1 cellular context compared by ENCODE assay signal in the genomic region with DNA sequence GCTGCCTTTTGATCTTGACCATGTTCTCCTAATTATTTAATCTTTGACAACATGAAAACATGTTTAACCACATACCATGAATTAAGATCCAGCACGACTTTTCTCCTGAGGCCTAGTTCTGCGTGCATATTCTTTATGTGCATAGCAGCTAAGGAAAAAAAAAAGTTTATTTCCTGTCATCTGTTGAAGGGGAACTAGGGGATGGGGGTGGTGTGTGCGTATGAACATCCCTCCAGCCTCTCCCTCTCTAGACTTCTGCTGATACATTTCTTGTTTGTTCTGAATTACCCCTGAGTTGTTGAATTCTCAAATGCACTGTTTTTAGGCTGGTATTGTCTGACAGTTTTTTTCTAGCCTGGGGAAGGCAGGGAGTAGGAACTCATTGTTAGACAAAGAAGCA.
TF ChIP-seq lines count a peak whose summit lies in the region.

No MANE protein-coding gene starts in this region.

TF ChIP-seq in WTC11, 78 proteins besides CTCF, POLR2A, EP300 and RAD21 (continued from another document):
- TF ChIP-seq, protein P1, sequence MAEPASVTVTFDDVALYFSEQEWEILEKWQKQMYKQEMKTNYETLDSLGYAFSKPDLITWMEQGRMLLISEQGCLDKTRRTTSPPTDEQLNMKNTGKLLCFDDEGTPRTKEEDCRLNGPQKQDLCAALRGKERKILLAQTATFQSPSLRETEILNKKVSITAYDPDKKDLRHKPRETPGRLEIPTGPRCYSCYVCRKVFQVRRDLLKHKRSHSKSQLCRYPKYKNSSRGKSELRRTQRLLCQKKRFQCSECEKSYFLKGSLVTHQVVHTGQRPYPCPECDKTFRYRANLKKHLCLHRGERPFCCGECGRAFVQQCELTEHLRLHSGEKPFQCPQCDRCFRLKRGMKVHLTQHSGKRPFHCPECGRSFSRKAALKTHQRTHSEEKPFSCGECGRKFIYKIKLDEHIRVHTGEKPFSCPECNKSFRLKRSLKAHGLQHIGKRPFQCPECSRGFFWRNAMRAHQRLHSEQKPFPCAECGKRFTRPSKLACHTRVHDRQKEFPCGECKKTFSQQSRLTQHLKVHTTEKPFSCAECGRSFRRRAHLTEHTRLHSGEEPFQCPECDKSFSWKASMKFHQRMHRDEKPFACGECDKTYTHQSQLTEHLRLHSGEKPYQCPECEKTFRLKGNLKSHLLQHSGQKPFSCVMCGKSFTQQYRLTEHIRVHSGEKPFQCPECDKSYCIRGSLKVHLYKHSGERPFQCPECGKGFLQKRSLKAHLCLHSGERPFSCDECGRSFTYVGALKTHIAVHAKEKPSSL (CRISPR knock-in tag; conservative IDR thresholded peaks at IDR 0.05): no peak
- TF ChIP-seq ZNF263 (CRISPR knock-in tag; IDR thresholded peaks at IDR 0.05; ENCODE audit: low read depth) (no peak), ZNF423 (CRISPR knock-in tag; IDR thresholded peaks at IDR 0.05) (no peak), KAT7 (CRISPR knock-in tag; IDR thresholded peaks at IDR 0.05; ENCODE audit: borderline replicate concordance) (no peak), GTF2I (CRISPR knock-in tag; conservative IDR thresholded peaks at IDR 0.05) (no peak), NFYB (CRISPR knock-in tag; conservative IDR thresholded peaks at IDR 0.05; ENCODE audit: low read depth) (no peak), FOXP1 (CRISPR knock-in tag; IDR thresholded peaks at IDR 0.05; ENCODE audit: borderline replicate concordance) (no peak), ZBTB21 (CRISPR knock-in tag; IDR thresholded peaks at IDR 0.05; ENCODE audit: borderline replicate concordance) (no peak)
TF ChIP-seq in WTC11: peak in this region for 0.
